Comparison of ENCODE assay signal across 8 cellular contexts in the genomic region with DNA sequence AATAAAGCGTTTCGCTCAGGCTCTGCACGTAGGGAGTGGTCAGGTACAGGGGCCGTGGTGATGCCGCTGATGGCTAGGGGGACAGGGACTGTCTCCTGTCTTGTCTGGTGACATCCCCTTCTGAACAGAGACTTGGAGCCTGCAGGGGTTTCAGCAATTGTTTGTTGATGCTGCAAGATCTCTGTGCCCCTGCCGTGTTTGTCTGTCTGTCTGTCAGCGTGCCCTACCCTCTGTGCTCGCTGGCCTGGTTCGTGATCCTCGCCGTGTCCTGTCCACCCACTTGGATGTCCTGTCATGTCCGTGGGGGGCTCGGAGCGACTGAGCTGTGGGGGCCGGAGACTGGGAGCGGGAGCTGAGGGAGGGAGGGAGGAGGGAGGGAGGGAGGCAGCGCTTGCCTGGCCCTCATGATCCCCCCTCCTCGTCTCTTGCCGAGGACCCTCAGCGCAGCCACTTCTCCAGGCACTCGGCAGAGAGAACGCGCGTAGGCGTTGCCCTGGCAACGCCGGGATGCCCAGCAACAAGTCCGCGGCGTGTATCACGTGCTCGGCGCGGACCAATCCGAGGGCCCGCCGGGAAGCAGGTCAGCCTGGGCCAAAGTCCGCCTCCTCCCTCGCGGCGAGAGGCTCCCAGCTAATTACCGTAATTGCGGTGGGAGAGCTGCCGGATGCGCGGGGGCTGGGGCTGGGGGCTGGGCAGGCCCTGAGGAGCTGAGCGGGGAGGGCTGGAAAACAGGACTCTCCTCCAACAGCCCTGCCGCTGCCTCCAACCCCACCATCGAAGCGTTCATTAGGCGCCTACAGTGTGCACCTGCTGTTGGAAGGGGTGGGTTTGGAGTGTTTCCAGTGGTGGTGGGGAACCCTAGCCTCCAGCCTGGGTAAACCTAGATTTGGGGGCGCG. TPM values are rescaled to one million over a fixed set of nuclear protein-coding genes. Genes with fewer than 3 reads are reported as not detected.
DNase-seq lines count a peak whose midpoint lies in the region; ATAC-seq and TF ChIP-seq lines count a peak whose summit lies in the region.

No MANE protein-coding gene starts in this region.

- H3K9me3 Mint-ChIP-seq in activated CD4-positive, alpha-beta memory T cell treated with anti-CD3 and anti-CD28 coated beads, Interleukin-2, amount 10 ng/mL, durations not matched to agents 7 days and 5 days = no peaks in the 10 kb centered on the region

- ATAC-seq in HG03280 (IDR thresholded peaks at IDR 0.05; ENCODE audit: unreplicated experiment) (peak; percentile 80), left lung (peak; percentile 99), HG03354 (IDR thresholded peaks at IDR 0.05; ENCODE audit: poor library complexity, severe bottlenecking, unreplicated experiment) (no peak)

- no peaks in the 10 kb centered on the region for H3K36me3 Mint-ChIP-seq in activated CD4-positive, alpha-beta memory T cell treated with anti-CD3 and anti-CD28 coated beads, Interleukin-2, amount 10 ng/mL, durations not matched to agents 7 days and 5 days (ENCODE audit: low read depth)

- peaks cover 9 to 12% of the 10 kb centered on the region in 2 donors for H3K4me1 ChIP-seq in duodenal mucosa (ENCODE audit: control insufficient read depth in 1 of 2, insufficient read depth in 2 of 2, low read length in 2 of 2)
- peaks cover 5 to 12% of the 10 kb centered on the region in 2 donors for H3K4me1 ChIP-seq in left lung

- H3K4me3 ChIP-seq in duodenal mucosa (ENCODE audit: low read depth in 1 of 2, low read length in 2 of 2) (peak overlapping the region; percentile 44 to 69), left lung (peak overlapping the region in 1 of 2 donors; percentile 16)

- peaks cover 8% of the 10 kb centered on the region for H3K4me1 Mint-ChIP-seq in activated CD4-positive, alpha-beta memory T cell treated with anti-CD3 and anti-CD28 coated beads, Interleukin-2, amount 10 ng/mL, durations not matched to agents 7 days and 5 days

- no peak for TF ChIP-seq CTCF in left lung (IDR thresholded peaks at IDR 0.05)

- no peak overlapping the region for H3K27ac Mint-ChIP-seq in activated CD4-positive, alpha-beta memory T cell treated with anti-CD3 and anti-CD28 coated beads, Interleukin-2, amount 10 ng/mL, durations not matched to agents 7 days and 5 days

- intact Hi-C loops in left lung (cut with DNase I) = no loop called here

- H3K27me3 ChIP-seq in duodenal mucosa (ENCODE audit: control insufficient read depth in 1 of 2, insufficient read depth in 2 of 2, low read length in 2 of 2) = peaks cover 0 to 4% of the 10 kb centered on the region in 2 donors
- peaks cover 0 to 72% of the 10 kb centered on the region in 2 donors for H3K27me3 ChIP-seq in left lung

- H3K27ac ChIP-seq in duodenal mucosa (ENCODE audit: low read depth, low read length) (no peak overlapping the region), left lung (no peak overlapping the region)

- H3K36me3 ChIP-seq in duodenal mucosa (ENCODE audit: control insufficient read depth in 1 of 2, insufficient read depth in 2 of 2, low read length in 2 of 2) = no peaks in the 10 kb centered on the region
- no peaks in the 10 kb centered on the region for H3K36me3 ChIP-seq in left lung

- POLR2A ChIA-PET in activated CD4-positive, alpha-beta memory T cell treated with anti-CD3 and anti-CD28 coated beads, Interleukin-2, amount 10 ng/mL, durations not matched to agents 7 days and 5 days (lab: Charles Lee) = no interaction called here

- H3K4me3 Mint-ChIP-seq in activated CD4-positive, alpha-beta memory T cell treated with anti-CD3 and anti-CD28 coated beads, Interleukin-2, amount 10 ng/mL, durations not matched to agents 7 days and 5 days = no peak overlapping the region

- peak; percentile 87 for DNase-seq in DMS153 (lab: John Stamatoyannopoulos, UW)
- DNase-seq in NCI-H748 (lab: John Stamatoyannopoulos, UW; ENCODE audit: unreplicated experiment) = peak; percentile 97
- DNase-seq in activated CD4-positive, alpha-beta memory T cell treated with anti-CD3 and anti-CD28 coated beads, Interleukin-2, amount 10 ng/mL, durations not matched to agents 7 days and 5 days = peak; percentile 69
- peak; percentile 91 to 95 for DNase-seq in left lung
- peak; percentile 59 for DNase-seq in stimulated activated CD4-positive, alpha-beta T cell treated with anti-CD3 and anti-CD28 coated beads, Interleukin-1b, Interleukin-23, amount 100 ng/mL, for 48 hours

- CTCF ChIA-PET in activated CD4-positive, alpha-beta memory T cell treated with anti-CD3 and anti-CD28 coated beads, Interleukin-2, amount 10 ng/mL, durations not matched to agents 7 days and 5 days (lab: Charles Lee) = no interaction called here

- H3K9me3 ChIP-seq in duodenal mucosa (ENCODE audit: control insufficient read depth in 1 of 2, low read length in 2 of 2) (no peaks in the 10 kb centered on the region), left lung (no peaks in the 10 kb centered on the region)

- no peak overlapping the region for H3K9ac ChIP-seq in duodenal mucosa (ENCODE audit: low read depth in 1 of 2, low read length in 2 of 2)

- peaks cover 21% of the 10 kb centered on the region for H3K27me3 Mint-ChIP-seq in activated CD4-positive, alpha-beta memory T cell treated with anti-CD3 and anti-CD28 coated beads, Interleukin-2, amount 10 ng/mL, durations not matched to agents 7 days and 5 days

RNA-seq across cellular contexts. Expression of a gene that starts 31.9 kb away (rescaled TPM):
- total RNA-seq in activated CD4-positive, alpha-beta memory T cell treated with anti-CD3 and anti-CD28 coated beads, Interleukin-2, amount 10 ng/mL, durations not matched to agents 7 days and 5 days = 10 to 100 TPM; 10.2 to 10.3 TPM
- 10 to 100 TPM in 1 of 2 donors, 1 to 10 TPM in 1; 9.9 to 14.2 TPM for total RNA-seq in left lung

RNA-seq across cellular contexts. Expression of a gene that starts 36.0 kb away (rescaled TPM):
- total RNA-seq in activated CD4-positive, alpha-beta memory T cell treated with anti-CD3 and anti-CD28 coated beads, Interleukin-2, amount 10 ng/mL, durations not matched to agents 7 days and 5 days = 10 to 100 TPM; 67.6 to 78.3 TPM
- total RNA-seq in left lung = 10 to 100 TPM; 79.7 to 95.5 TPM
